Comparison of ENCODE assay signal across 8 cellular contexts in genomic region chr11:122808494-122808893, GRCh38. TPM values are rescaled to one million over a fixed set of nuclear protein-coding genes. Genes with fewer than 3 reads are reported as not detected.
DNase-seq lines count a peak whose midpoint lies in the region; ATAC-seq lines count a peak whose summit lies in the region.

No MANE protein-coding gene starts in this region.

- H3K4me3 Mint-ChIP-seq in activated CD4-positive, alpha-beta memory T cell treated with anti-CD3 and anti-CD28 coated beads for 36 hours, result no peak overlapping the region
- H3K4me3 Mint-ChIP-seq in activated CD4-positive, alpha-beta memory T cell treated with anti-CD3 and anti-CD28 coated beads, Interleukin-2, amount 10 ng/mL, durations not matched to agents 7 days and 5 days, result no peak overlapping the region
- peak overlapping the region in 1 of 3 donors; percentile 13 for H3K4me3 Mint-ChIP-seq in T-cell

- POLR2A ChIA-PET in activated CD4-positive, alpha-beta memory T cell treated with anti-CD3 and anti-CD28 coated beads for 36 hours (lab: Charles Lee), result no interaction called here
- POLR2A ChIA-PET in activated CD4-positive, alpha-beta memory T cell treated with anti-CD3 and anti-CD28 coated beads, Interleukin-2, amount 10 ng/mL, durations not matched to agents 7 days and 5 days (lab: Charles Lee), result no interaction called here
- POLR2A ChIA-PET in T-cell (lab: Charles Lee), result interaction anchor here (0.6 to 0.7 kb wide), 3 partner anchors 25 to 248 kb away, joined by 3 to 4 read pairs (median 4); no protein-coding TSS in a partner anchor

- H3K4me1 Mint-ChIP-seq in activated CD4-positive, alpha-beta memory T cell treated with anti-CD3 and anti-CD28 coated beads for 36 hours (ENCODE audit: low read depth), result peaks cover 27% of the 10 kb centered on the region
- peaks cover 13% of the 10 kb centered on the region for H3K4me1 Mint-ChIP-seq in activated CD4-positive, alpha-beta memory T cell treated with anti-CD3 and anti-CD28 coated beads, Interleukin-2, amount 10 ng/mL, durations not matched to agents 7 days and 5 days
- peaks cover 40 to 56% (median 43%) of the 10 kb centered on the region in 3 donors for H3K4me1 Mint-ChIP-seq in T-cell

- peaks cover 10% of the 10 kb centered on the region for H3K36me3 Mint-ChIP-seq in activated CD4-positive, alpha-beta memory T cell treated with anti-CD3 and anti-CD28 coated beads for 36 hours
- H3K36me3 Mint-ChIP-seq in activated CD4-positive, alpha-beta memory T cell treated with anti-CD3 and anti-CD28 coated beads, Interleukin-2, amount 10 ng/mL, durations not matched to agents 7 days and 5 days (ENCODE audit: low read depth), result no peaks in the 10 kb centered on the region
- peaks cover 45% of the 10 kb centered on the region for H3K36me3 Mint-ChIP-seq in T-cell

- H3K27me3 Mint-ChIP-seq in activated CD4-positive, alpha-beta memory T cell treated with anti-CD3 and anti-CD28 coated beads for 36 hours, result no peaks in the 10 kb centered on the region
- H3K27me3 Mint-ChIP-seq in activated CD4-positive, alpha-beta memory T cell treated with anti-CD3 and anti-CD28 coated beads, Interleukin-2, amount 10 ng/mL, durations not matched to agents 7 days and 5 days, result no peaks in the 10 kb centered on the region
- no peaks in the 10 kb centered on the region for H3K27me3 Mint-ChIP-seq in T-cell

- peak; percentile 41 for DNase-seq in activated CD4-positive, alpha-beta memory T cell treated with anti-CD3 and anti-CD28 coated beads for 36 hours
- no peak for DNase-seq in activated CD4-positive, alpha-beta memory T cell treated with anti-CD3 and anti-CD28 coated beads, Interleukin-2, amount 10 ng/mL, durations not matched to agents 7 days and 5 days
- no peak for DNase-seq in T-cell
- peak; percentile 12 for DNase-seq in kidney glomerular epithelial cell (lab: John Stamatoyannopoulos, UW)
- no peak for DNase-seq in COR-L47 (lab: John Stamatoyannopoulos, UW)
- no peak for DNase-seq in HPDE6-E6E7 (ENCODE audit: extremely low spot score)
- no peak for DNase-seq in NCI-H1092 treated with DMSO at 0.1 percent for 48 hours (lab: John Stamatoyannopoulos, UW)

- peak; percentile 83 for ATAC-seq in HG02870 (IDR thresholded peaks at IDR 0.05; ENCODE audit: unreplicated experiment)
- ATAC-seq in T-cell (replicated peaks in 1 of 4), result no peak

- intact Hi-C loops in activated CD4-positive, alpha-beta memory T cell treated with anti-CD3 and anti-CD28 coated beads for 36 hours (cut with micrococcal nuclease), result no loop called here

- no peaks in the 10 kb centered on the region for H3K9me3 Mint-ChIP-seq in activated CD4-positive, alpha-beta memory T cell treated with anti-CD3 and anti-CD28 coated beads for 36 hours
- H3K9me3 Mint-ChIP-seq in activated CD4-positive, alpha-beta memory T cell treated with anti-CD3 and anti-CD28 coated beads, Interleukin-2, amount 10 ng/mL, durations not matched to agents 7 days and 5 days, result no peaks in the 10 kb centered on the region
- H3K9me3 Mint-ChIP-seq in T-cell, result no peaks in the 10 kb centered on the region

- H3K27ac Mint-ChIP-seq in activated CD4-positive, alpha-beta memory T cell treated with anti-CD3 and anti-CD28 coated beads for 36 hours, result peak overlapping the region; percentile 0
- H3K27ac Mint-ChIP-seq in activated CD4-positive, alpha-beta memory T cell treated with anti-CD3 and anti-CD28 coated beads, Interleukin-2, amount 10 ng/mL, durations not matched to agents 7 days and 5 days, result no peak overlapping the region
- peak overlapping the region; percentile 62 to 84 for H3K27ac Mint-ChIP-seq in T-cell

- CTCF ChIA-PET in activated CD4-positive, alpha-beta memory T cell treated with anti-CD3 and anti-CD28 coated beads for 36 hours (lab: Charles Lee), result interaction anchor here (0.8 to 5.1 kb wide), 9 partner anchors 12 to 228 kb away, joined by 3 to 35 read pairs (median 4); no protein-coding TSS in a partner anchor
- CTCF ChIA-PET in activated CD4-positive, alpha-beta memory T cell treated with anti-CD3 and anti-CD28 coated beads, Interleukin-2, amount 10 ng/mL, durations not matched to agents 7 days and 5 days (lab: Charles Lee), result interaction anchor here (1.1 to 4.6 kb wide), 4 partner anchors 12 to 228 kb away, joined by 4 to 27 read pairs (median 10); no protein-coding TSS in a partner anchor
- CTCF ChIA-PET in T-cell (lab: Charles Lee), result interaction anchor here (0.6 to 1.7 kb wide), 12 partner anchors 12 to 1367 kb away, joined by 3 to 12 read pairs (median 3); no protein-coding TSS in a partner anchor

RNA-seq across cellular contexts. Expression of gene CRTAM, which starts 29.8 kb away (rescaled TPM):
- under 1 TPM; 0.24 TPM for total RNA-seq in activated CD4-positive, alpha-beta memory T cell treated with anti-CD3 and anti-CD28 coated beads for 36 hours
- under 1 TPM in 1 of 2 experiments, not detected in 1; 0.15 TPM for total RNA-seq in activated CD4-positive, alpha-beta memory T cell treated with anti-CD3 and anti-CD28 coated beads, Interleukin-2, amount 10 ng/mL, durations not matched to agents 7 days and 5 days
- 10 to 100 TPM in 2 of 5 donors, 1 to 10 TPM in 3; 3.1 to 12.1 (median 8.8) TPM for total RNA-seq in T-cell

Comparison
In these comparisons a context has a peak if more than half of its experiments do, and no peak if none do; other contexts are left out.
1. DNase-seq: peak in activated CD4-positive, alpha-beta memory T cell treated with anti-CD3 and anti-CD28 coated beads for 36 hours (single experiment) and kidney glomerular epithelial cell (single experiment); none in activated CD4-positive, alpha-beta memory T cell treated with anti-CD3 and anti-CD28 coated beads, Interleukin-2, amount 10 ng/mL, durations not matched to agents 7 days and 5 days (single experiment), T-cell (0 of 34), COR-L47 (single experiment), HPDE6-E6E7 (single experiment) and NCI-H1092 treated with DMSO at 0.1 percent for 48 hours (single experiment).
2. POLR2A ChIA-PET loops: an anchor here in T-cell (0.6 to 0.7 kb wide); none called in activated CD4-positive, alpha-beta memory T cell treated with anti-CD3 and anti-CD28 coated beads for 36 hours and activated CD4-positive, alpha-beta memory T cell treated with anti-CD3 and anti-CD28 coated beads, Interleukin-2, amount 10 ng/mL, durations not matched to agents 7 days and 5 days.